Comparison of ENCODE assay signal across 8 cellular contexts in the genomic region with DNA sequence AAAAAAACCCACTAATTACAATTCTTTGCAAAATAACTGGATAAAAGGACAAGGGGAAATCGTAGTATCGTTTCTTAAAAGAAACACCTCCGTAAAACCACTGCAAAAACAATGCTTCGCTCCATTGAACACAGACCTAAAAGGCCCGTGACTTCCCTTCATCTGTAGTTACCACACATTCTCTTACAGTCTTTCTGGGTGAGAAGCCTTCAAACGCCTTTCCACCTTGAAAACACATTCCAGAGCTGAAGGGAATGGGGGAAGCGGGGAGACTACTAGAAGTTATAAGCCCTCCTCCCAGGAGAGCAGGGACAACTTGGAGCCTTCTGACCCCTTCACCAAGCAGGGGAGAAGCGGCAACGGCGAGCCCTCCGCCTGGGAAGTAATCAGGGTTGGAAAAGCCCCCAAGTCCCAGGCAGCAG. TPM values are rescaled to one million over a fixed set of nuclear protein-coding genes. Genes with fewer than 3 reads are reported as not detected.
DNase-seq lines count a peak whose midpoint lies in the region; ATAC-seq and TF ChIP-seq lines count a peak whose summit lies in the region.

No MANE protein-coding gene starts in this region.

- H4K20me1 ChIP-seq in PC-9 (ENCODE audit: insufficient read depth), result no peaks in the 10 kb centered on the region

- no peaks in the 10 kb centered on the region for H3F3A ChIP-seq in PC-9 (ENCODE audit: insufficient read depth, low read depth)

- H3K27me3 ChIP-seq in BE2C (no peaks in the 10 kb centered on the region), PC-9 (ENCODE audit: insufficient read depth, low read depth) (no peaks in the 10 kb centered on the region)

- H2AFZ ChIP-seq in PC-9, result peak overlapping the region; percentile 92

- H3K4me1 ChIP-seq in BE2C (no peaks in the 10 kb centered on the region), PC-9 (replicated peaks; ENCODE audit: insufficient read depth) (peaks cover 15% of the 10 kb centered on the region)

- H3K36me3 ChIP-seq in BE2C (no peaks in the 10 kb centered on the region), PC-9 (ENCODE audit: low read depth) (no peaks in the 10 kb centered on the region)

- H3K27ac ChIP-seq in PC-9 (no peak overlapping the region), substantia nigra (ENCODE audit: low read depth, low read length, poor library complexity, severe bottlenecking) (peak overlapping the region; percentile 75)

- H3K4me3 ChIP-seq in BE2C (ENCODE audit: low read depth, low read length) (peak overlapping the region; percentile 95), PC-9 (peak overlapping the region; percentile 67)

- H3K9me2 ChIP-seq in PC-9 (ENCODE audit: insufficient read depth), result no peaks in the 10 kb centered on the region

- no peak for TF ChIP-seq CTCF in BE2C (IDR thresholded peaks at IDR 0.05; ENCODE audit: low read depth, low read length)
- no peak for TF ChIP-seq CTCF in PC-9 (conservative IDR thresholded peaks at IDR 0.05)

- DNase-seq in BE2C (peak; percentile 27), PC-9 (no peak), cerebellum (ENCODE audit: low spot score) (peak; percentile 18), left lobe of liver (ENCODE audit: low spot score) (no peak), substantia nigra (lab: John Stamatoyannopoulos, UW) (peak in 8 of 49 donors; percentile 42 to 71 (median 51)), amniotic stem cell (lab: John Stamatoyannopoulos, UW) (no peak)

- ATAC-seq in GM18511 (IDR thresholded peaks at IDR 0.05; ENCODE audit: unreplicated experiment) (peak; percentile 57), HG02970 (IDR thresholded peaks at IDR 0.05; ENCODE audit: low FRiP score, unreplicated experiment) (peak; percentile 22), left lobe of liver (peak; percentile 54)

- peak overlapping the region; percentile 92 for H3K4me2 ChIP-seq in PC-9

- POLR2A ChIA-PET in PC-9 (lab: Charles Lee; ENCODE audit: unreplicated experiment), result interaction anchor here (0.6 to 0.7 kb wide), 2 partner anchors 46 to 575 kb away, joined by 4 to 11 read pairs; a partner anchor contains a TSS

- CTCF ChIA-PET in PC-9 (lab: Charles Lee), result interaction anchor here (0.7 to 1.5 kb wide), 3 partner anchors 64 to 100 kb away, joined by 3 read pairs; no protein-coding TSS in a partner anchor

- intact Hi-C loops in PC-9 (cut with micrococcal nuclease; ENCODE audit: unreplicated experiment), result loop anchor here (5.0 to 10.0 kb wide), 2 partner anchors 112 to 711 kb away; a partner anchor contains a TSS

- no peaks in the 10 kb centered on the region for H3K9me3 ChIP-seq in BE2C
- H3K9me3 ChIP-seq in PC-9 (ENCODE audit: insufficient read depth, low read depth), result no peaks in the 10 kb centered on the region

- peaks cover 50% of the 10 kb centered on the region for H3K79me2 ChIP-seq in PC-9 (ENCODE audit: low read depth)

- BruUV-seq in PC-9 (replicated peaks; lab: Mats Ljungman, UMichigan), result TSS peak; percentile 53

RNA-seq across cellular contexts. Expression of a gene that starts 0.5 kb away (rescaled TPM):
- polyA plus RNA-seq in BE2C (2012; ENCODE audit: insufficient read depth, insufficient read length, low read depth), result 5.2 TPM
- total RNA-seq in PC-9 (2021) (31.2 and 33.2 TPM in 2 replicates), cerebellum (105 TPM), left lobe of liver (21.0 TPM)

Comparison
In these comparisons a context has a peak if more than half of its experiments do, and no peak if none do; other contexts are left out.
1. DNase-seq: peak in BE2C (single experiment) and cerebellum (single experiment); none in PC-9 (0 of 2), left lobe of liver (single experiment) and amniotic stem cell (single experiment).
2. Peak in every context shown above with its lines, with median percentiles within 50 percentile points of each other: ATAC-seq.